Comparison of ENCODE assay signal across 8 cellular contexts in the genomic region with DNA sequence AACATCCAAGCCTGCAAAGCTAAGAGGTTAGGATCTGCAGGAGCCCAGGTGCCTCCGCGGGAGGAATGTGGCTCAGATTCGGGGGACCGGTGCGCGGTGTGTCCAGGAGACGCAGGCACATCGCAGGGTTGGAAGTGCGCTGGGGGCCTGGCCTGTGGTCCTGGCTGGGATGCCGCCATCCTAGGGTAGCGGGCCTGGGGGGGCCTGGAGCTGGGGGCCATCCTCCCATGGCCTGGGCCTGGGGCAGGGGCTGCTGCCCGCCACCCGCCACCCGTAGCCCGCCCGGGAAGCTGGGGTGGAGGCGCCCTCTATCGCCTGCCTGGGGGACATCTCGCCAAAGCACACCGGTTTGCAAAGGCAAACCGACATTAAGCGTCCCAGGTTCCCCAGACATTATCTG.
DNase-seq lines count a peak whose midpoint lies in the region; ATAC-seq and TF ChIP-seq lines count a peak whose summit lies in the region.

No MANE protein-coding gene starts in this region.

- H3K9me3 ChIP-seq in thoracic aorta: no peaks in the 10 kb centered on the region

- H3K9me3 Mint-ChIP-seq in activated CD4-positive, alpha-beta memory T cell treated with anti-CD3 and anti-CD28 coated beads for 36 hours: no peaks in the 10 kb centered on the region
- H3K9me3 Mint-ChIP-seq in activated CD4-positive, alpha-beta memory T cell treated with anti-CD3 and anti-CD28 coated beads, Interleukin-2, amount 10 ng/mL, durations not matched to agents 7 days and 5 days: no peaks in the 10 kb centered on the region
- H3K9me3 Mint-ChIP-seq in activated T-cell treated with anti-CD3 and anti-CD28 coated beads, Interleukin-2, amount 50 U/mL, for 72 hours: no peaks in the 10 kb centered on the region

- H3K27ac ChIP-seq in thoracic aorta: peak overlapping the region; percentile 1 to 48

- H3K4me1 ChIP-seq in thoracic aorta (ENCODE audit: control insufficient read depth in 1 of 2, low read depth in 2 of 2): peaks cover 18 to 53% of the 10 kb centered on the region in 2 donors

- ATAC-seq in activated T-cell treated with anti-CD3 and anti-CD28 coated beads, Interleukin-2, amount 50 U/mL, for 72 hours (replicated peaks in 1 of 2): no peak
- no peak for ATAC-seq in thoracic aorta (ENCODE audit: insufficient number of reproducible peaks, low FRiP score, low read depth)
- ATAC-seq in GM18868 (IDR thresholded peaks at IDR 0.05; ENCODE audit: unreplicated experiment): no peak

- H3K36me3 ChIP-seq in thoracic aorta: no peaks in the 10 kb centered on the region

- intact Hi-C loops in activated CD4-positive, alpha-beta memory T cell treated with anti-CD3 and anti-CD28 coated beads for 36 hours (cut with micrococcal nuclease): no loop called here

- no peaks in the 10 kb centered on the region for H3K27me3 Mint-ChIP-seq in activated CD4-positive, alpha-beta memory T cell treated with anti-CD3 and anti-CD28 coated beads for 36 hours
- H3K27me3 Mint-ChIP-seq in activated CD4-positive, alpha-beta memory T cell treated with anti-CD3 and anti-CD28 coated beads, Interleukin-2, amount 10 ng/mL, durations not matched to agents 7 days and 5 days: no peaks in the 10 kb centered on the region
- H3K27me3 Mint-ChIP-seq in activated T-cell treated with anti-CD3 and anti-CD28 coated beads, Interleukin-2, amount 50 U/mL, for 72 hours (ENCODE audit: low read depth): no peaks in the 10 kb centered on the region

- DNase-seq in activated CD4-positive, alpha-beta memory T cell treated with anti-CD3 and anti-CD28 coated beads for 36 hours: peak; percentile 32
- DNase-seq in activated CD4-positive, alpha-beta memory T cell treated with anti-CD3 and anti-CD28 coated beads, Interleukin-2, amount 10 ng/mL, durations not matched to agents 7 days and 5 days: no peak
- peak; percentile 13 to 27 for DNase-seq in activated T-cell treated with anti-CD3 and anti-CD28 coated beads, Interleukin-2, amount 50 U/mL, for 72 hours
- DNase-seq in hypothalamus (lab: John Stamatoyannopoulos, UW) (peak in 39 of 51 donors; percentile 6 to 72 (median 34)), thoracic aorta (ENCODE audit: low spot score) (no peak), GM19238 (ENCODE audit: insufficient read length, low spot score) (no peak), GOT3 (lab: John Stamatoyannopoulos, UW) (no peak)

- POLR2A ChIA-PET in activated CD4-positive, alpha-beta memory T cell treated with anti-CD3 and anti-CD28 coated beads for 36 hours (lab: Charles Lee): no interaction called here
- POLR2A ChIA-PET in activated CD4-positive, alpha-beta memory T cell treated with anti-CD3 and anti-CD28 coated beads, Interleukin-2, amount 10 ng/mL, durations not matched to agents 7 days and 5 days (lab: Charles Lee): no interaction called here

- H3K4me3 Mint-ChIP-seq in activated CD4-positive, alpha-beta memory T cell treated with anti-CD3 and anti-CD28 coated beads for 36 hours: no peak overlapping the region
- no peak overlapping the region for H3K4me3 Mint-ChIP-seq in activated CD4-positive, alpha-beta memory T cell treated with anti-CD3 and anti-CD28 coated beads, Interleukin-2, amount 10 ng/mL, durations not matched to agents 7 days and 5 days
- H3K4me3 Mint-ChIP-seq in activated T-cell treated with anti-CD3 and anti-CD28 coated beads, Interleukin-2, amount 50 U/mL, for 72 hours: no peak overlapping the region

- H3K27me3 ChIP-seq in thoracic aorta (replicated peaks; ENCODE audit: insufficient read depth): no peaks in the 10 kb centered on the region

- peak; percentile 84 for TF ChIP-seq CTCF in thoracic aorta (IDR thresholded peaks at IDR 0.05)

- H3K4me1 Mint-ChIP-seq in activated CD4-positive, alpha-beta memory T cell treated with anti-CD3 and anti-CD28 coated beads for 36 hours (ENCODE audit: low read depth): no peaks in the 10 kb centered on the region
- no peaks in the 10 kb centered on the region for H3K4me1 Mint-ChIP-seq in activated CD4-positive, alpha-beta memory T cell treated with anti-CD3 and anti-CD28 coated beads, Interleukin-2, amount 10 ng/mL, durations not matched to agents 7 days and 5 days
- H3K4me1 Mint-ChIP-seq in activated T-cell treated with anti-CD3 and anti-CD28 coated beads, Interleukin-2, amount 50 U/mL, for 72 hours (ENCODE audit: low read depth): no peaks in the 10 kb centered on the region

- no peaks in the 10 kb centered on the region for H3K36me3 Mint-ChIP-seq in activated CD4-positive, alpha-beta memory T cell treated with anti-CD3 and anti-CD28 coated beads for 36 hours
- H3K36me3 Mint-ChIP-seq in activated CD4-positive, alpha-beta memory T cell treated with anti-CD3 and anti-CD28 coated beads, Interleukin-2, amount 10 ng/mL, durations not matched to agents 7 days and 5 days (ENCODE audit: low read depth): no peaks in the 10 kb centered on the region
- no peaks in the 10 kb centered on the region for H3K36me3 Mint-ChIP-seq in activated T-cell treated with anti-CD3 and anti-CD28 coated beads, Interleukin-2, amount 50 U/mL, for 72 hours (ENCODE audit: insufficient read depth in 2 of 2)

- peak overlapping the region; percentile 50 for H3K4me3 ChIP-seq in thoracic aorta

- CTCF ChIA-PET in activated CD4-positive, alpha-beta memory T cell treated with anti-CD3 and anti-CD28 coated beads for 36 hours (lab: Charles Lee): no interaction called here
- CTCF ChIA-PET in activated CD4-positive, alpha-beta memory T cell treated with anti-CD3 and anti-CD28 coated beads, Interleukin-2, amount 10 ng/mL, durations not matched to agents 7 days and 5 days (lab: Charles Lee): no interaction called here

- no peak overlapping the region for H3K27ac Mint-ChIP-seq in activated CD4-positive, alpha-beta memory T cell treated with anti-CD3 and anti-CD28 coated beads for 36 hours
- no peak overlapping the region for H3K27ac Mint-ChIP-seq in activated CD4-positive, alpha-beta memory T cell treated with anti-CD3 and anti-CD28 coated beads, Interleukin-2, amount 10 ng/mL, durations not matched to agents 7 days and 5 days
- H3K27ac Mint-ChIP-seq in activated T-cell treated with anti-CD3 and anti-CD28 coated beads, Interleukin-2, amount 50 U/mL, for 72 hours: no peak overlapping the region

Comparison
In these comparisons a context has a peak if more than half of its experiments do, and no peak if none do; other contexts are left out.
1. DNase-seq: peak in activated CD4-positive, alpha-beta memory T cell treated with anti-CD3 and anti-CD28 coated beads for 36 hours (single experiment), activated T-cell treated with anti-CD3 and anti-CD28 coated beads, Interleukin-2, amount 50 U/mL, for 72 hours (2 of 2) and hypothalamus (39 of 51); none in activated CD4-positive, alpha-beta memory T cell treated with anti-CD3 and anti-CD28 coated beads, Interleukin-2, amount 10 ng/mL, durations not matched to agents 7 days and 5 days (single experiment), thoracic aorta (single experiment), GM19238 (single experiment) and GOT3 (single experiment).